Comparison of ENCODE assay signal across 16 cellular contexts in the genomic region with DNA sequence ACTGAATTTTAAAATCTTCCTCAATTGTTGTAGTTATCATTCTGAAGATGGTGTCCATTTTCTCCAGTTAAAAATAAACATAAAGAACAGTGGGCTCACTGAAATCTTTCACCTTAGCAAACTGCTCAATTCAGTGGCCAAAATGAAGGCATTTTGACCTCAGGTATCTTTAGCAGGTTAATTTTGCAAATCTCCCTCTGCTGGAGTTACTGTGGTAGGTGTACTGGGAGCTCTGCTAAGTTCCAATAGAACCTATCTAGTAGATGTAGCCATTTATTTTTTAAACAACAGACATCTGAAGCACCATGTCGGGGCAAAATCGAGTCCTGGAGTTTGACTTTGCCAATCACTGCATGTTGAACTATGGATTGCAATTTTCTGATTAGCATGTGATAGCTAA.
DNase-seq lines count a peak whose midpoint lies in the region; ATAC-seq, FAIRE-seq and TF ChIP-seq lines count a peak whose summit lies in the region.
"Had no signal": no experiment of that assay in that cellular context is flagged by ENCODE, and none has a peak within 500 bp of the region (broad histone marks: within the 10 kb centered on the region; RNA-seq: fewer than 3 reads in every experiment).

No MANE protein-coding gene starts in this region.

- H3K4me3 ChIP-seq in K562 (no peak overlapping the region), neuronal stem cell (ENCODE audit: low read length in 2 of 2) (no peak overlapping the region), left lung (no peak overlapping the region)
- H3K4me3 ChIP-seq: heart left ventricle, left ventricle myocardium inferior had no signal

- H3K36me3 ChIP-seq in K562 (ENCODE audit: control insufficient read depth, insufficient read depth, low read length) (no peaks in the 10 kb centered on the region), neuronal stem cell (replicated peaks in 1 of 2; ENCODE audit: control insufficient read depth in 2 of 2, insufficient read depth in 2 of 2, low read length in 2 of 2) (no peaks in the 10 kb centered on the region), left lung (no peaks in the 10 kb centered on the region)
- H3K36me3 ChIP-seq: heart left ventricle, left ventricle myocardium inferior had no signal

- no peaks in the 10 kb centered on the region for H3K79me1 ChIP-seq in neuronal stem cell (ENCODE audit: low read depth, low read length)

- H2BK12ac ChIP-seq in neuronal stem cell (ENCODE audit: low read length), result no peak overlapping the region

- H3K14ac ChIP-seq in neuronal stem cell (ENCODE audit: low read length), result no peak overlapping the region

- intact Hi-C loops in K562 (cut with micrococcal nuclease), result no loop called here
- intact Hi-C loops in left lung (cut with DNase I), result no loop called here

- H3K4me2 ChIP-seq in K562 (ENCODE audit: insufficient read depth, low read length) (no peak overlapping the region), neuronal stem cell (ENCODE audit: insufficient read depth, low read length, poor library complexity, severe bottlenecking) (no peak overlapping the region)

- H3K27ac ChIP-seq in K562 (ENCODE audit: extremely low read depth, low read depth, low read length), result no peak overlapping the region
- no peak overlapping the region for H3K27ac ChIP-seq in neuronal stem cell (replicated peaks; ENCODE audit: low read length)
- no peak overlapping the region for H3K27ac ChIP-seq in left lung
- H3K27ac ChIP-seq: left ventricle myocardium inferior had no signal

- in situ Hi-C loops in ACHN (cut with HindIII; ENCODE audit: low pct_ligation_motif_present, low pct_unique_long_range_greater_than_20kb, low sequenced_read_pairs), result no loop called here
- in situ Hi-C loops in K562 (cut with MboI), result no loop called here

- H3K27me3 ChIP-seq in K562 (ENCODE audit: control insufficient read depth in 2 of 2, insufficient read depth in 2 of 2, low read length in 2 of 2), result no peaks in the 10 kb centered on the region
- no peaks in the 10 kb centered on the region for H3K27me3 ChIP-seq in neuronal stem cell (ENCODE audit: control insufficient read depth in 3 of 3, insufficient read depth in 3 of 3, low read depth in 1 of 3, low read length in 3 of 3)
- peaks cover 0 to 5% of the 10 kb centered on the region in 2 donors for H3K27me3 ChIP-seq in left lung
- H3K27me3 ChIP-seq: heart left ventricle had no signal

- H3K9me3 Mint-ChIP-seq in activated CD4-positive, alpha-beta T cell treated with anti-CD3 and anti-CD28 coated beads, Interleukin-2, amount 10 ng/mL, durations not matched to agents 7 days and 5 days, result no peaks in the 10 kb centered on the region

- no peak overlapping the region for H4K91ac ChIP-seq in neuronal stem cell (ENCODE audit: low read depth, low read length, poor library complexity)

- ATAC-seq in K562, result 0 out of 3 replicates have a peak, but pooled peaks have one; percentile 32
- ATAC-seq in left lobe of liver, result peak; percentile 79
- no peak for ATAC-seq in left lung
- ATAC-seq in GM21526 (IDR thresholded peaks at IDR 0.05; ENCODE audit: low FRiP score, unreplicated experiment), result no peak
- ATAC-seq: heart left ventricle; naive thymus-derived CD8-positive, alpha-beta T cell had no signal

- H3K18ac ChIP-seq in neuronal stem cell (ENCODE audit: low read length), result no peak overlapping the region

- H3K36me3 Mint-ChIP-seq in activated CD4-positive, alpha-beta T cell treated with anti-CD3 and anti-CD28 coated beads, Interleukin-2, amount 10 ng/mL, durations not matched to agents 7 days and 5 days (ENCODE audit: low read depth), result no peaks in the 10 kb centered on the region
- H3K36me3 Mint-ChIP-seq: naive thymus-derived CD8-positive, alpha-beta T cell had no signal

- no peak for TF ChIP-seq CTCF in K562 (IDR thresholded peaks at IDR 0.05 in 2 of 3, conservative IDR thresholded peaks at IDR 0.05 in 1 of 3; ENCODE audit: insufficient read depth in 2 of 3, low read depth in 1 of 3, low read length in 3 of 3)
- TF ChIP-seq CTCF in left lung (IDR thresholded peaks at IDR 0.05), result no peak

- H3K27me3 Mint-ChIP-seq in activated CD4-positive, alpha-beta T cell treated with anti-CD3 and anti-CD28 coated beads, Interleukin-2, amount 10 ng/mL, durations not matched to agents 7 days and 5 days, result peaks cover 5% of the 10 kb centered on the region

- TF ChIP-seq EP300 in K562 (IDR thresholded peaks at IDR 0.05; ENCODE audit: low read length), result no peak

- no peaks in the 10 kb centered on the region; a peak in 1 of 5 replicates for H3K4me1 ChIP-seq in K562 (replicated peaks in 1 of 2; ENCODE audit: control insufficient read depth in 2 of 2, insufficient read depth in 2 of 2, low read length in 2 of 2)
- H3K4me1 ChIP-seq in neuronal stem cell (ENCODE audit: control insufficient read depth in 2 of 2, insufficient read depth in 1 of 2, low read depth in 1 of 2, low read length in 2 of 2), result no peaks in the 10 kb centered on the region
- H3K4me1 ChIP-seq in left lung, result peaks cover 0 to 3% of the 10 kb centered on the region in 2 donors
- H3K4me1 ChIP-seq: heart left ventricle, left ventricle myocardium inferior had no signal

- no peaks in the 10 kb centered on the region for H3K9me3 ChIP-seq in K562 (replicated peaks; ENCODE audit: control insufficient read depth, insufficient read depth, low read depth, low read length)
- H3K9me3 ChIP-seq in neuronal stem cell (replicated peaks in 1 of 2; ENCODE audit: control insufficient read depth in 2 of 2, insufficient read depth in 1 of 2, low read depth in 1 of 2, low read length in 2 of 2), result peaks cover 2 to 4% of the 10 kb centered on the region in 2 donors
- no peaks in the 10 kb centered on the region for H3K9me3 ChIP-seq in left lung
- H3K9me3 ChIP-seq: heart left ventricle, left ventricle myocardium inferior had no signal

- no peaks in the 10 kb centered on the region for H3K4me1 Mint-ChIP-seq in activated CD4-positive, alpha-beta T cell treated with anti-CD3 and anti-CD28 coated beads, Interleukin-2, amount 10 ng/mL, durations not matched to agents 7 days and 5 days
- H3K4me1 Mint-ChIP-seq: naive thymus-derived CD8-positive, alpha-beta T cell had no signal

- BruUV-seq in K562 (replicated peaks; lab: Mats Ljungman, UMichigan), result no TSS peak

- H3K27ac Mint-ChIP-seq in activated CD4-positive, alpha-beta T cell treated with anti-CD3 and anti-CD28 coated beads, Interleukin-2, amount 10 ng/mL, durations not matched to agents 7 days and 5 days, result no peak overlapping the region

- no peak overlapping the region for H3K4me3 Mint-ChIP-seq in activated CD4-positive, alpha-beta T cell treated with anti-CD3 and anti-CD28 coated beads, Interleukin-2, amount 10 ng/mL, durations not matched to agents 7 days and 5 days
- H3K4me3 Mint-ChIP-seq: naive thymus-derived CD8-positive, alpha-beta T cell had no signal

- H3K9me1 ChIP-seq in K562 (ENCODE audit: control insufficient read depth, insufficient read depth, low read length), result no peaks in the 10 kb centered on the region

- H2BK120ac ChIP-seq in neuronal stem cell (ENCODE audit: low read depth, low read length), result no peak overlapping the region

- no peak overlapping the region for H2BK15ac ChIP-seq in neuronal stem cell (ENCODE audit: low read length)

- H4K20me1 ChIP-seq in K562 (replicated peaks; ENCODE audit: control insufficient read depth, insufficient read depth, low read length), result no peaks in the 10 kb centered on the region

- 0% methylated on average over 2 of the region's 2 CpGs for WGBS in K562 (ENCODE audit: insufficient coverage, low coverage, missing lambda C conversion rate)
- WGBS in neuronal stem cell (ENCODE audit: extremely low coverage in 2 of 2, insufficient read length in 2 of 2, insufficient replicate concordance in 1 of 2), 2 donors, result no CpG with 5 or more reads among the region's 2 CpGs

- CTCF ChIA-PET in K562 (lab: Yijun Ruan, JAX; ENCODE audit: low intra/inter-chr PET ratio), result no interaction called here
- CTCF ChIA-PET in activated CD4-positive, alpha-beta T cell treated with anti-CD3 and anti-CD28 coated beads, Interleukin-2, amount 10 ng/mL, durations not matched to agents 7 days and 5 days (lab: Charles Lee), result no interaction called here

- no peaks in the 10 kb centered on the region for H3K79me2 ChIP-seq in K562 (ENCODE audit: control insufficient read depth, insufficient read depth, low read length)

- no peak overlapping the region for H2AFZ ChIP-seq in K562 (ENCODE audit: low read depth, low read length)
- no peak overlapping the region for H2AFZ ChIP-seq in neuronal stem cell (ENCODE audit: low read length)

- no peak for FAIRE-seq in K562 (lab: Jason Lieb, UNC)
- FAIRE-seq: endometrium had no signal

- no peak overlapping the region for H4K8ac ChIP-seq in neuronal stem cell (ENCODE audit: low read depth, low read length)

- POLR2A ChIA-PET in K562 (lab: Yijun Ruan, JAX), result no interaction called here
- POLR2A ChIA-PET in activated CD4-positive, alpha-beta T cell treated with anti-CD3 and anti-CD28 coated beads, Interleukin-2, amount 10 ng/mL, durations not matched to agents 7 days and 5 days (lab: Charles Lee), result no interaction called here

- no peak overlapping the region for H3K9ac ChIP-seq in K562 (ENCODE audit: insufficient read depth in 1 of 2, low read depth in 2 of 2, low read length in 2 of 2)
- H3K9ac ChIP-seq in neuronal stem cell (ENCODE audit: low read depth, low read length, poor library complexity), result no peak overlapping the region

- peak; percentile 5 for DNase-seq in ACHN
- peak; percentile 23 for DNase-seq in HuH-7.5 (ENCODE audit: low spot score)
- DNase-seq in K562 (ENCODE audit: extremely low read depth in 1 of 4, low spot score in 3 of 4), result no peak
- DNase-seq in left lobe of liver (ENCODE audit: low spot score), result no peak
- DNase-seq in neuronal stem cell (ENCODE audit: low spot score), result no peak
- no peak for DNase-seq in activated CD4-positive, alpha-beta T cell treated with anti-CD3 and anti-CD28 coated beads, Interleukin-2, amount 10 ng/mL, durations not matched to agents 7 days and 5 days
- DNase-seq in left lung, result no peak
- DNase-seq: activated CD4-positive, CD25-positive, alpha-beta regulatory T cell; activated naive CD4-positive, alpha-beta T cell; heart left ventricle; left ventricle myocardium inferior; naive thymus-derived CD8-positive, alpha-beta T cell; NCI-H1417 treated with DMSO at 0.1 percent for 48 hours; NCI-H226 had no signal

- no peak overlapping the region for H2BK5ac ChIP-seq in neuronal stem cell (ENCODE audit: low read length)

- TF ChIP-seq POLR2A in K562 (conservative IDR thresholded peaks at IDR 0.05), result no peak

- H3K4ac ChIP-seq in neuronal stem cell (ENCODE audit: low read length), result no peak overlapping the region

- no peak for TF ChIP-seq RAD21 in K562 (CRISPR knock-in tag; conservative IDR thresholded peaks at IDR 0.05 in 1 of 2, IDR thresholded peaks at IDR 0.05 in 1 of 2)

- H2AK5ac ChIP-seq in neuronal stem cell (ENCODE audit: low read depth, low read length), result no peak overlapping the region

- H3K23ac ChIP-seq in neuronal stem cell (ENCODE audit: low read depth, low read length, poor library complexity), result no peak overlapping the region

TF ChIP-seq in K562, 482 proteins besides CTCF, POLR2A, EP300 and RAD21 (continues in another document):
- no peak for TF ChIP-seq XRCC3 (IDR thresholded peaks at IDR 0.05)
- TF ChIP-seq HNRNPUL1 (IDR thresholded peaks at IDR 0.05; ENCODE audit: low read length), result no peak
- no peak for TF ChIP-seq RFX5 (IDR thresholded peaks at IDR 0.05; ENCODE audit: low read depth, low read length)
- TF ChIP-seq FOXJ3 (CRISPR knock-in tag; IDR thresholded peaks at IDR 0.05), result no peak
- no peak for TF ChIP-seq MTA3 (IDR thresholded peaks at IDR 0.05; ENCODE audit: borderline replicate concordance)

Comparison
In these comparisons a context has a peak if more than half of its experiments do, and no peak if none do; other contexts are left out.
1. DNase-seq: peak in ACHN (single experiment) and HuH-7.5 (single experiment); none in K562 (0 of 4), left lobe of liver (single experiment), neuronal stem cell (single experiment), activated CD4-positive, alpha-beta T cell treated with anti-CD3 and anti-CD28 coated beads, Interleukin-2, amount 10 ng/mL, durations not matched to agents 7 days and 5 days (single experiment) and left lung (0 of 2).
2. ATAC-seq: peak in K562 (single experiment) and left lobe of liver (single experiment); none in left lung (single experiment) and GM21526 (single experiment).